In the genomic region with DNA sequence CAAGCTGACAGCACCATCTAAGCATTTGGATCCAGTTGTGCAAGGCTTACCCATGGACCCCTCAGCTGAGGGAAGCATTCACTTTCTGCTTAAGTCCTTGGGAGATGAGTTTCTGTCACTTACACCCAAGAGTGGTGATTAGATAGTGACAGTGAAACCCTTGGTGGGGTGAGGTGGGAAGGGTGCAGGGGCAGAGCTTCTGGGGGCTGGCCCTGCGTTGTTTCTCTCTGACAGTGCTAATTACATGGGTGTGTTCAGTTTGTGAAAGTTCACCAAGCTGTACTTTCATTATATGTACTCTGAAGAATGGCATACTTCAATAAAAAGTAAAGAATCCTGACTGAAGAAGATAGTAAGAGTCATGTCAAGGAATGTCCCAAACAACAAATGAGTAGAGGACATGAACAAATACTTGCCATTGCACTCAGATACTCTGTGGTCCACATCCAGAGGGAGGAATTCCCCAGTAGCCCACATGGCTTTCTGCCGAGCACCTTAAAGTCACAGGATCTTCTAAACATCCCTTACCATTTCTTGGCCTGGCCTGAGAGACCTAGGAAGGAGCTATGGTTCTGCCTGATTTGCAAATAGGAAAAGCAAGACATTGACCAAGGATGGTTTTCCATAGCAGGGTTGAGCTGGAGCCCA, we compare ENCODE assay signal across 9 cellular contexts. TPM values are rescaled to one million over a fixed set of nuclear protein-coding genes. Genes with fewer than 3 reads are reported as not detected.
DNase-seq lines count a peak whose midpoint lies in the region; ATAC-seq and TF ChIP-seq lines count a peak whose summit lies in the region.
"Had no signal": no experiment of that assay in that cellular context is flagged by ENCODE, and none has a peak within 500 bp of the region (broad histone marks: within the 10 kb centered on the region; RNA-seq: fewer than 3 reads in every experiment).

No MANE protein-coding gene starts in this region.

- H3K4me2 ChIP-seq in hepatocyte = no peak overlapping the region
- H3K4me2 ChIP-seq in PC-3 (ENCODE audit: low read length) = no peak overlapping the region

- H3K27ac ChIP-seq in hepatocyte (peak overlapping the region; percentile 23), PC-3 (ENCODE audit: low read length) (no peak overlapping the region)

- BruUV-seq in PC-3 (replicated peaks; lab: Mats Ljungman, UMichigan) = no TSS peak

- POLR2A ChIA-PET in PC-3 (lab: Charles Lee; ENCODE audit: unreplicated experiment) = no interaction called here

- H3K4me3 ChIP-seq in hepatocyte (no peak overlapping the region), PC-3 (ENCODE audit: low read length) (no peak overlapping the region)

- TF ChIP-seq CTCF in hepatocyte (IDR thresholded peaks at IDR 0.05; ENCODE audit: poor library complexity) = no peak
- TF ChIP-seq CTCF in PC-3 (conservative IDR thresholded peaks at IDR 0.05; ENCODE audit: low read depth, low read length) = no peak

- CTCF ChIA-PET in PC-3 (lab: Charles Lee) = no interaction called here

- H3K9me2 ChIP-seq in hepatocyte (replicated peaks; ENCODE audit: insufficient read depth) (no peaks in the 10 kb centered on the region), PC-3 (replicated peaks; ENCODE audit: low read length) (no peaks in the 10 kb centered on the region)

- no peak overlapping the region for H3K27ac Mint-ChIP-seq in immature natural killer cell
- H3K27ac Mint-ChIP-seq: dendritic cell treated with granulocyte-macrophage colony-stimulating factor and Interleukin-4, amounts not matched to agents 40 ng/mL and 50 ng/mL, for 4 days had no signal

- H3K27me3 ChIP-seq in hepatocyte (no peaks in the 10 kb centered on the region), PC-3 (ENCODE audit: low read length) (no peaks in the 10 kb centered on the region)

- no peaks in the 10 kb centered on the region for H3K9me3 ChIP-seq in hepatocyte (ENCODE audit: low read depth)
- no peaks in the 10 kb centered on the region for H3K9me3 ChIP-seq in PC-3 (ENCODE audit: low read length)

- peaks cover 0 to 15% (median 6%) of the 10 kb centered on the region in 3 donors for H3K27me3 Mint-ChIP-seq in immature natural killer cell (ENCODE audit: low read depth in 3 of 3)

- peaks cover 0 to 1% of the 10 kb centered on the region in 2 donors for H3K4me1 Mint-ChIP-seq in immature natural killer cell

- no peak overlapping the region for H3K4me3 Mint-ChIP-seq in immature natural killer cell
- H3K4me3 Mint-ChIP-seq: dendritic cell treated with granulocyte-macrophage colony-stimulating factor and Interleukin-4, amounts not matched to agents 40 ng/mL and 50 ng/mL, for 4 days had no signal

- WGBS in hepatocyte (ENCODE audit: low lambda C conversion rate, missing lambda C conversion rate) = 85% methylated on average over 2 of the region's 2 CpGs

- no peaks in the 10 kb centered on the region for H3K36me3 Mint-ChIP-seq in immature natural killer cell

- DNase-seq in hepatocyte (ENCODE audit: low spot score) (no peak), NCI-H748 (lab: John Stamatoyannopoulos, UW; ENCODE audit: unreplicated experiment) (no peak), immature natural killer cell (no peak), T1000 (lab: John Stamatoyannopoulos, UW) (no peak), PC-3 (no peak)

- H3K9ac ChIP-seq in PC-3 (ENCODE audit: low read length) = no peak overlapping the region

- H4K20me1 ChIP-seq in hepatocyte (ENCODE audit: insufficient read depth, poor library complexity, severe bottlenecking) = no peaks in the 10 kb centered on the region
- no peaks in the 10 kb centered on the region for H4K20me1 ChIP-seq in PC-3 (ENCODE audit: low read length)

- H3F3A ChIP-seq in PC-3 (ENCODE audit: low read length, unreplicated experiment) = no peaks in the 10 kb centered on the region

- intact Hi-C loops in PC-3 (cut with micrococcal nuclease) = no loop called here

- H3K4me1 ChIP-seq in hepatocyte (ENCODE audit: insufficient read depth) (no peaks in the 10 kb centered on the region), PC-3 (ENCODE audit: insufficient read depth, low read length) (peaks cover 29% of the 10 kb centered on the region)

- H3K9me3 Mint-ChIP-seq in immature natural killer cell = peaks cover 0 to 2% (median 0%) of the 10 kb centered on the region in 6 donors
- H3K9me3 Mint-ChIP-seq: dendritic cell treated with granulocyte-macrophage colony-stimulating factor and Interleukin-4, amounts not matched to agents 40 ng/mL and 50 ng/mL, for 4 days had no signal

- ATAC-seq in GM18861 (IDR thresholded peaks at IDR 0.05; ENCODE audit: unreplicated experiment) (peak; percentile 49), GM21515 (IDR thresholded peaks at IDR 0.05; ENCODE audit: unreplicated experiment) (peak; percentile 49), HG03159 (IDR thresholded peaks at IDR 0.05; ENCODE audit: unreplicated experiment) (peak; percentile 54), PC-3 (no peak)

- H2AFZ ChIP-seq in hepatocyte (no peak overlapping the region), PC-3 (ENCODE audit: low read length) (no peak overlapping the region)

- H3K79me2 ChIP-seq in hepatocyte (no peaks in the 10 kb centered on the region), PC-3 (ENCODE audit: low read length) (no peaks in the 10 kb centered on the region)

- H3K36me3 ChIP-seq in hepatocyte (replicated peaks; ENCODE audit: insufficient read depth, low read depth) (no peaks in the 10 kb centered on the region), PC-3 (ENCODE audit: low read depth, low read length) (no peaks in the 10 kb centered on the region)

RNA-seq across cellular contexts. Expression of a gene that starts 8.5 kb away (rescaled TPM):
- total RNA-seq in hepatocyte (0.32 and 0.33 TPM in 2 replicates), PC-3 (2014; rRNA removed) (0.35 and 0.91 TPM in 2 replicates)
- polyA plus RNA-seq in hepatocyte (0.16 and 0.37 TPM in 2 replicates), immature natural killer cell (not detected)

RNA-seq across cellular contexts. Expression of a gene that starts 22.3 kb away (rescaled TPM):
- total RNA-seq in hepatocyte (42.1 and 43.6 TPM in 2 replicates), PC-3 (2014; rRNA removed) (10.1 and 18.6 TPM in 2 replicates)
- polyA plus RNA-seq in hepatocyte (15.0 and 21.1 TPM in 2 replicates), immature natural killer cell (10 to 100 TPM; 20.0 to 29.5 (median 29.2) TPM)

RNA-seq across cellular contexts. Expression of a gene that starts 49.1 kb away (rescaled TPM):
- 0.32 TPM in 1 of 2 replicates, not detected in the other for total RNA-seq in hepatocyte
- not detected in 2 replicates for polyA plus RNA-seq in hepatocyte
- not detected for polyA plus RNA-seq in immature natural killer cell
- 0.29 TPM in 1 of 2 replicates, not detected in the other for total RNA-seq in PC-3 (2014; rRNA removed)

RNA-seq across cellular contexts. Expression of a gene that starts 53.5 kb away (rescaled TPM):
- total RNA-seq in hepatocyte = 106 and 116 TPM in 2 replicates
- polyA plus RNA-seq in hepatocyte = 97.1 and 114 TPM in 2 replicates
- polyA plus RNA-seq in immature natural killer cell = 10 to 100 TPM; 30.9 to 38.8 (median 32.6) TPM
- 27.3 and 32.1 TPM in 2 replicates for total RNA-seq in PC-3 (2014; rRNA removed)
